38 cellular contexts compared by ENCODE assay signal in the genomic region with DNA sequence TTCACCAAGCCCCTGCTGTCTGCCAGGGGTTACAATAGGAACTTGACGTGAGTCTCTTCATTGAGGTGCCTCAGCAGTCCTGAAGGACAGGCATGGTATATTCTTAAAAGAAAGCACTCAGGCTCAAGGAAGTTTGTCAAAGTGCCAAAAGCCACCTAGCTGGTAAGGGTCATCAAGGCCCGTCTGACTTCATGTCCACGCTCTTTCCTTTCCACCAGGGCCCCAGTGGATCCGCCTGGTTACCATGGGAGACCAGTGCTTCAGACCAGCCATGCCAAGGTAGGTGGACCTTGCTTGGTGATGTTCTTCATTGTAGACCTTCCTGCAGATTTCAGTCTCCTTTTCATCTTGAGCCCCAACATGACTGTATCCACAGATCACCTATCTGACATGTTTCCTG. TPM values are rescaled to one million over a fixed set of nuclear protein-coding genes. Genes with fewer than 3 reads are reported as not detected.
"Had no signal": no experiment of that assay in that cellular context is flagged by ENCODE, and none has a peak within 500 bp of the region (broad histone marks: within the 10 kb centered on the region; RNA-seq: fewer than 3 reads in every experiment).

No MANE protein-coding gene starts in this region.

- H3K79me2 ChIP-seq: hepatocyte had no signal

- H3K27ac ChIP-seq: gastrocnemius medialis, hepatocyte, pancreas, prostate gland, skin epidermis, thyroid gland, upper lobe of left lung, vagina, WERI-Rb-1 had no signal

- DNase-seq: activated CD4-positive, alpha-beta memory T cell treated with anti-CD3 and anti-CD28 coated beads for 36 hours; activated CD4-positive, alpha-beta T cell treated with anti-CD3 and anti-CD28 coated beads, Interleukin-2, amount 10 ng/mL, durations not matched to agents 24 days and 14 days; activated effector memory CD4-positive, alpha-beta T cell treated with Interleukin-2 at 50 U/mL for 16 hours; activated naive CD4-positive, alpha-beta T cell treated with Interleukin-2 at 50 U/mL for 16 hours; activated T-cell treated with anti-CD3 and anti-CD28 coated beads for 4 hours; activated T-cell treated with anti-CD3 and anti-CD28 coated beads, Interleukin-2, amount 50 U/mL, for 72 hours; anterior cingulate cortex; effector CD8-positive, alpha-beta T cell; erythroblast; gastrocnemius medialis; glutamatergic neuron; kidney; left colon; mammary epithelial cell; midbrain; naive thymus-derived CD4-positive, alpha-beta T cell; pancreas; retina; stimulated activated CD4-positive, alpha-beta T cell treated with anti-CD3 and anti-CD28 coated beads, Interleukin-12 subunit alpha, Interleukin-12 subunit beta, amount 100 ng/mL, for 4 hours; stimulated activated CD4-positive, alpha-beta T cell treated with anti-CD3 and anti-CD28 coated beads, Interleukin-4, amount 100 ng/mL, for 1 hour; stimulated activated naive CD8-positive, alpha-beta T cell treated with anti-CD3 and anti-CD28 coated beads, Interleukin-15, amount 100 ng/mL, for 72 hours; substantia nigra; T-helper 17 cell; T1000; thyroid gland; upper lobe of left lung; WERI-Rb-1 had no signal

- H3K4me2 ChIP-seq: hepatocyte had no signal

- H3K4me1 ChIP-seq: gastrocnemius medialis, pancreas, prostate gland, thyroid gland, vagina had no signal

- H3K27ac Mint-ChIP-seq: activated CD4-positive, alpha-beta memory T cell treated with anti-CD3 and anti-CD28 coated beads for 36 hours; activated CD4-positive, alpha-beta T cell treated with anti-CD3 and anti-CD28 coated beads, Interleukin-2, amount 10 ng/mL, durations not matched to agents 24 days and 14 days; activated naive CD8-positive, alpha-beta T cell; activated T-cell treated with anti-CD3 and anti-CD28 coated beads, Interleukin-2, amount 50 U/mL, for 72 hours; naive thymus-derived CD4-positive, alpha-beta T cell; T-helper 17 cell had no signal

- H3K4me3 Mint-ChIP-seq: activated CD4-positive, alpha-beta memory T cell treated with anti-CD3 and anti-CD28 coated beads for 36 hours; activated naive CD8-positive, alpha-beta T cell; activated T-cell treated with anti-CD3 and anti-CD28 coated beads, Interleukin-2, amount 50 U/mL, for 72 hours; central memory CD8-positive, alpha-beta T cell; stimulated activated naive CD8-positive, alpha-beta T cell treated with anti-CD3 and anti-CD28 coated beads, Interleukin-15, amount 100 ng/mL, for 72 hours; T-helper 17 cell had no signal

- H3K9me3 Mint-ChIP-seq: activated CD4-positive, alpha-beta memory T cell treated with anti-CD3 and anti-CD28 coated beads for 36 hours; activated CD4-positive, alpha-beta T cell treated with anti-CD3 and anti-CD28 coated beads, Interleukin-2, amount 10 ng/mL, durations not matched to agents 24 days and 14 days; activated T-cell treated with anti-CD3 and anti-CD28 coated beads, Interleukin-2, amount 50 U/mL, for 72 hours; central memory CD8-positive, alpha-beta T cell; naive thymus-derived CD4-positive, alpha-beta T cell; stimulated activated naive CD8-positive, alpha-beta T cell treated with anti-CD3 and anti-CD28 coated beads, Interleukin-15, amount 100 ng/mL, for 72 hours had no signal

- H3K36me3 ChIP-seq: gastrocnemius medialis, pancreas, prostate gland, thyroid gland, upper lobe of left lung, vagina, WERI-Rb-1 had no signal

- ATAC-seq: activated CD4-positive, CD25-positive, alpha-beta regulatory T cell treated with anti-CD3 and anti-CD28 coated beads, Interleukin-2, amount 50 U/mL, for 24 hours; activated T-cell treated with anti-CD3 and anti-CD28 coated beads, Interleukin-2, amount 50 U/mL, for 72 hours; gastrocnemius medialis; left colon; naive thymus-derived CD4-positive, alpha-beta T cell; pancreas; sciatic nerve; stimulated activated naive CD8-positive, alpha-beta T cell treated with anti-CD3 and anti-CD28 coated beads, Interleukin-15, amount 100 ng/mL, for 72 hours; T-helper 17 cell had no signal

- H2AFZ ChIP-seq: hepatocyte had no signal

- H3K4me3 ChIP-seq: gastrocnemius medialis, hepatocyte, pancreas, prostate gland, skin epidermis, thyroid gland, upper lobe of left lung, vagina had no signal

- H3K36me3 Mint-ChIP-seq: activated CD4-positive, alpha-beta memory T cell treated with anti-CD3 and anti-CD28 coated beads for 36 hours; activated naive CD8-positive, alpha-beta T cell had no signal

- H3K9me3 ChIP-seq: gastrocnemius medialis, pancreas, prostate gland, thyroid gland, upper lobe of left lung, vagina had no signal

- H3K27me3 ChIP-seq: gastrocnemius medialis, pancreas, thyroid gland, upper lobe of left lung, vagina had no signal

RNA-seq across cellular contexts. Expression of gene CCL1, which starts 27.6 kb away (rescaled TPM):
- total RNA-seq: activated T-cell treated with anti-CD3 and anti-CD28 coated beads, Interleukin-2, amount 50 U/mL, for 72 hours; bronchial epithelial cell; dermis microvascular lymphatic vessel endothelial cell; gastrocnemius medialis; hepatocyte; kidney; left colon; liver; mammary epithelial cell; pancreas; prostate gland; sciatic nerve; T-helper 17 cell; thyroid gland; upper lobe of left lung; vagina had no signal

RNA-seq across cellular contexts. Expression of gene CCL13, which starts 34.4 kb away (rescaled TPM):
- total RNA-seq: activated CD4-positive, alpha-beta memory T cell treated with anti-CD3 and anti-CD28 coated beads for 36 hours; activated CD4-positive, alpha-beta T cell treated with anti-CD3 and anti-CD28 coated beads, Interleukin-2, amount 10 ng/mL, durations not matched to agents 24 days and 14 days; activated T-cell treated with anti-CD3 and anti-CD28 coated beads, Interleukin-2, amount 50 U/mL, for 72 hours; bronchial epithelial cell; dermis microvascular lymphatic vessel endothelial cell; hepatocyte; mammary epithelial cell; naive thymus-derived CD4-positive, alpha-beta T cell; prostate gland; T-helper 17 cell had no signal
